ENCODE assay signal across 8 cellular contexts in the genomic region with DNA sequence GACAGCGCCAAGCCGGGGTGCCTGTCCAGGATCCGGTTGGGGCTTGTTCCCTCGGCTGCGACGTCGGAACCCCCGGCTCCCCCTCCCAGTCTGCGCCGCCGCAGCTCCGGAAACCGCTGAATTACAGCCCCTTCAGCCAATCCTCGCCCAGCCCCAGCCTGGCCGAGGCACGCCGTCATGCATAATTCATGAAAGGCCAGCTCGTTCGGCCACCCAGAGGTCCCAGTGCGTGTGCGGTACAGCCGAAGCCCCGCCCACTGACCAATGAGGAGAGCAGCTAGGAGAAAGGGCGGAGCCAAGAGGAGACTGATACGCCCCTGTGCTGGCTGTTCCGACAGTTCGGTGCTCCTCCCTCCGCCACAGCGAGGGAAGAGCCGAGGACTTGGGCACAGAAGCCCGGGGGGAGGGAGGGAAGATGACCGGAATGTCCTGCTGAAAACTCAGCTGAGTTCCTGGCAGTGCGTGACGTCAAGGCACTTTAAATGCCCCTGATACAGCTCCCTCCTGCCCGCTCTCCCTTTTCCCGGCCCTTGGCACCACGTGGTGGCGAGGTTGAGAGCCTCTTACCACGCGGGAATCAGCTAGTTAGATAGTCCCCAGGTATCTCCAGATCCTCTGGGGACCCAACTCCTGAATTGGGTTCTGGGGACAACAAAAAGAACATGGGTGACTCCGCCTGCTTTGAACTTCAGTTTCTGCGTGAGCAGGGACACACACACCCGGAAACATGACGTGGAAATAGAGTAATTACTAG. TPM values are rescaled to one million over a fixed set of nuclear protein-coding genes. Genes with fewer than 3 reads are reported as not detected.
DNase-seq lines count a peak whose midpoint lies in the region; ATAC-seq and TF ChIP-seq lines count a peak whose summit lies in the region.

STAT3 (minus strand) TSS at position 62 of the 754 bp plus-strand sequence. CDS start 39,926 bp downstream, outside the sequence.

- peak; percentile 98 for DNase-seq in DMS 273 treated with DMSO at 0.1 percent for 48 hours (lab: John Stamatoyannopoulos, UW)
- DNase-seq in OCI-M2 (lab: John Stamatoyannopoulos, UW; ENCODE audit: unreplicated experiment): peak; percentile 98
- peak; percentile 100 for DNase-seq in activated T-cell treated with anti-CD3 and anti-CD28 coated beads for 48 hours (ENCODE audit: low read depth)
- peak; percentile 100 for DNase-seq in epithelial cell of esophagus (ENCODE audit: low read depth)
- peak; percentile 100 for DNase-seq in stimulated activated CD8-positive, alpha-beta memory T cell treated with anti-CD3 and anti-CD28 coated beads, Interleukin-4, amount 100 ng/mL, for 1 hour (ENCODE audit: low read depth in 2 of 2, low spot score in 1 of 2)

- H3K27me3 ChIP-seq in mononuclear cell (ENCODE audit: insufficient read depth, low read length): no peaks in the 10 kb centered on the region

- no peaks in the 10 kb centered on the region for H3K9me3 Mint-ChIP-seq in IgD-negative memory B cell

- H3K27ac Mint-ChIP-seq in IgD-negative memory B cell: peak within 1 kb of the TSS; percentile 98 to 100 (median 100)

- no peak for TF ChIP-seq CTCF in epithelial cell of esophagus (IDR thresholded peaks at IDR 0.05; ENCODE audit: insufficient read depth, low read depth, low read length, missing control alignments)

- H3K4me3 ChIP-seq in epithelial cell of esophagus (ENCODE audit: low read length): peak within 1 kb of the TSS; percentile 77
- H3K4me3 ChIP-seq in mononuclear cell (ENCODE audit: low read length): peak within 1 kb of the TSS; percentile 95

- peak; percentile 84 for ATAC-seq in GM21529 (IDR thresholded peaks at IDR 0.05; ENCODE audit: unreplicated experiment)

- peaks cover 39% of the 10 kb centered on the region for H3K4me1 ChIP-seq in mononuclear cell (ENCODE audit: insufficient read depth, low read length)

- no peaks in the 10 kb centered on the region for H3K27me3 Mint-ChIP-seq in IgD-negative memory B cell

- H3K4me1 Mint-ChIP-seq in IgD-negative memory B cell: peaks cover 29 to 42% (median 39%) of the 10 kb centered on the region in 3 donors

- H3K36me3 Mint-ChIP-seq in IgD-negative memory B cell: no peaks in the 10 kb centered on the region

- H3K4me3 Mint-ChIP-seq in IgD-negative memory B cell: peak within 1 kb of the TSS; percentile 90 to 98 (median 95)

- no peaks in the 10 kb centered on the region for H3K9me3 ChIP-seq in mononuclear cell (ENCODE audit: low read depth, low read length)

RNA-seq across cellular contexts. Expression of gene STAT3, which starts in this region (rescaled TPM):
- 106 TPM for polyA plus RNA-seq in IgD-negative memory B cell
- total RNA-seq in mononuclear cell: 216 TPM

Comparison
In these comparisons a context has a peak if more than half of its experiments do, and no peak if none do; other contexts are left out.
1. Peak in every context shown above with its lines: DNase-seq, ATAC-seq and H3K4me3 ChIP-seq.